Comparison of ENCODE assay signal across 1 cellular context in genomic region chr6:151451950-151452749, GRCh38.
TF ChIP-seq lines count a peak whose summit lies in the region.

Gene RMND1 (minus strand): TSS chr6:151452126. CDS start chr6:151445811, 6,315 bp downstream.

TF ChIP-seq in HepG2, 621 proteins besides CTCF, POLR2A, EP300 and RAD21 (continued from another document and continues in another):
- TF ChIP-seq BCLAF1 (IDR thresholded peaks at IDR 0.05) (no peak), BRD4 (CRISPR knock-in tag; IDR thresholded peaks at IDR 0.05) (peak; percentile 96), PITX1 (CRISPR knock-in tag; IDR thresholded peaks at IDR 0.05) (no peak; the same call in 1 of the 2 replicates), CREBL2 (CRISPR knock-in tag; IDR thresholded peaks at IDR 0.05; ENCODE audit: borderline replicate concordance) (no peak; the same call in 1 of the 2 replicates), ATAD3A (CRISPR knock-in tag; IDR thresholded peaks at IDR 0.05) (no peak), PAWR (CRISPR knock-in tag; IDR thresholded peaks at IDR 0.05; ENCODE audit: borderline replicate concordance) (0 out of 2 replicates have a peak, but pooled peaks have one; percentile 38), PATZ1 (CRISPR knock-in tag; IDR thresholded peaks at IDR 0.05) (peak; percentile 67), ZNF790 (CRISPR knock-in tag; IDR thresholded peaks at IDR 0.05; ENCODE audit: borderline replicate concordance) (peak; percentile 96; the same call in 1 of the 2 replicates), ZNF30 (CRISPR knock-in tag; IDR thresholded peaks at IDR 0.05) (peak; percentile 35; the same call in 1 of the 2 replicates), HMGXB4 (CRISPR knock-in tag; IDR thresholded peaks at IDR 0.05; ENCODE audit: borderline replicate concordance in 1 of 2, low read depth in 1 of 2) (peak; percentile 93), ZNF644 (CRISPR knock-in tag; IDR thresholded peaks at IDR 0.05; ENCODE audit: low read depth) (no peak), JUND (CRISPR knock-in tag; IDR thresholded peaks at IDR 0.05) (0 out of 2 replicates have a peak, but pooled peaks have one; percentile 6), MLLT10 (CRISPR knock-in tag; IDR thresholded peaks at IDR 0.05) (0 out of 2 replicates have a peak, but pooled peaks have one; percentile 66), EED (CRISPR knock-in tag; IDR thresholded peaks at IDR 0.05) (no peak; the same call in 1 of the 2 replicates), ZNF142 (CRISPR knock-in tag; IDR thresholded peaks at IDR 0.05) (peak; percentile 91), ZNF501 (CRISPR knock-in tag; IDR thresholded peaks at IDR 0.05) (peak; percentile 99), ZFP37 (CRISPR knock-in tag; IDR thresholded peaks at IDR 0.05; ENCODE audit: borderline replicate concordance) (peak; percentile 84), ELF3 (CRISPR knock-in tag; IDR thresholded peaks at IDR 0.05) (peak; percentile 99), E2F2 (CRISPR knock-in tag; IDR thresholded peaks at IDR 0.05; ENCODE audit: borderline replicate concordance) (peak; percentile 77; the same call in 1 of the 2 replicates), SNRNP70 (IDR thresholded peaks at IDR 0.05; ENCODE audit: low read depth, low read length) (no peak), MEF2D (CRISPR knock-in tag; IDR thresholded peaks at IDR 0.05) (peak; percentile 97; the same call in 1 of the 2 replicates), TBX3 (IDR thresholded peaks at IDR 0.05; ENCODE audit: borderline replicate concordance) (no peak; the same call in 1 of the 2 replicates), ZSCAN22 (CRISPR knock-in tag; IDR thresholded peaks at IDR 0.05) (no peak), ETV5 (CRISPR knock-in tag; IDR thresholded peaks at IDR 0.05; ENCODE audit: borderline replicate concordance) (peak; percentile 98), POGZ (CRISPR knock-in tag; IDR thresholded peaks at IDR 0.05) (peak; percentile 98), MLXIP (CRISPR knock-in tag; IDR thresholded peaks at IDR 0.05; ENCODE audit: borderline replicate concordance) (peak; percentile 33; the same call in 1 of the 2 replicates), NCOR1 (IDR thresholded peaks at IDR 0.05; ENCODE audit: borderline replicate concordance, low read length) (peak; percentile 72; the same call in 1 of the 2 replicates), ZMYM2 (CRISPR knock-in tag; IDR thresholded peaks at IDR 0.05) (peak; percentile 82; the same call in 1 of the 2 replicates), ZBTB39 (CRISPR knock-in tag; IDR thresholded peaks at IDR 0.05) (peak; percentile 97), HOMEZ (CRISPR knock-in tag; IDR thresholded peaks at IDR 0.05; ENCODE audit: low read depth) (no peak; the same call in none of the 2 replicates), FOXP1 (IDR thresholded peaks at IDR 0.05) (no peak), FOXP1 (CRISPR knock-in tag; IDR thresholded peaks at IDR 0.05) (peak; percentile 45; the same call in 1 of the 2 replicates), STAT5B (CRISPR knock-in tag; IDR thresholded peaks at IDR 0.05) (no peak), FOXA1 (IDR thresholded peaks at IDR 0.05) (no peak), FOXA1 (CRISPR knock-in tag; IDR thresholded peaks at IDR 0.05) (peak; percentile 46), SRY (CRISPR knock-in tag; IDR thresholded peaks at IDR 0.05) (peak; percentile 89), RFX5 (IDR thresholded peaks at IDR 0.05; ENCODE audit: low read depth, low read length) (no peak), NFE2L1 (CRISPR knock-in tag; IDR thresholded peaks at IDR 0.05; ENCODE audit: borderline replicate concordance) (no peak), SMC3 (IDR thresholded peaks at IDR 0.05; ENCODE audit: low read length) (peak; percentile 23; the same call in 1 of the 2 replicates), GFI1 (CRISPR knock-in tag; IDR thresholded peaks at IDR 0.05; ENCODE audit: borderline replicate concordance) (peak; percentile 96)
